In the genomic region with DNA sequence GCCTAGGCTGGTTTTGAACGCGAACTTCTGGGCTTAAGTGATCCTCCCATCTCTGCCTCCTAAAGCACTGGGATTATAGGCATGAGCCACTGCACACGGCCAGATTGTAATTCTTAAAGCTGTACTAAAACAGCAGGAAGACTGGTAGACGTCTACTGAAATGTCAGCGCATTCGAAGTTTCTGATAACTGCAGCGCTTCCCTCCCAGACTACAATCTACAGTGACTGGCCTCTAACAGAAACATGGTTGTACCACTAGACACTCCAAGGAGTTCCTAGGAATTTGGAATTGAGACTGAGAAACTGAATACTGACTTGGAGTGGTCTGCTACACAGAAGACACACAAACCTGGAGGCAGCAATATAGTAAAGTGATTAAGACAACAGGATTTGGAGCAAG, we compare ENCODE assay signal across 8 cellular contexts. TPM values are rescaled to one million over a fixed set of nuclear protein-coding genes. Genes with fewer than 3 reads are reported as not detected.
A peak's percentile ranks its signal among the peaks of the same experiment; 100 is the strongest.
DNase-seq lines count a peak whose midpoint lies in the region; ATAC-seq, FAIRE-seq and TF ChIP-seq lines count a peak whose summit lies in the region.

No MANE protein-coding gene starts in this region.

- ATAC-seq in Panc1: no peak
- ATAC-seq in HG03521 (IDR thresholded peaks at IDR 0.05; ENCODE audit: unreplicated experiment): no peak

- peaks cover 6% of the 10 kb centered on the region; the same call in 1 of the 2 replicates for H3F3A ChIP-seq in DOHH2 (ENCODE audit: control insufficient read depth, insufficient read depth)

- no peaks in the 10 kb centered on the region for H3K27me3 ChIP-seq in DOHH2 (ENCODE audit: control insufficient read depth, low read length)
- no peaks in the 10 kb centered on the region for H3K27me3 ChIP-seq in Panc1 (ENCODE audit: control insufficient read depth, insufficient read depth, low read length)
- H3K27me3 ChIP-seq in endothelial cell of umbilical vein (ENCODE audit: control insufficient read depth in 2 of 2, insufficient read depth in 2 of 2, low read length in 2 of 2): no peaks in the 10 kb centered on the region

- H3K4me2 ChIP-seq in DOHH2 (ENCODE audit: low read length) (peak overlapping the region; percentile 75), endothelial cell of umbilical vein (ENCODE audit: insufficient read depth, low read length) (peak overlapping the region; percentile 97)

- H3K27ac Mint-ChIP-seq in nephron progenitor cell: peak overlapping the region; percentile 100

- TF ChIP-seq CTCF in DOHH2 (IDR thresholded peaks at IDR 0.05; ENCODE audit: low read depth, low read length, poor library complexity, severe bottlenecking): no peak
- TF ChIP-seq CTCF in Panc1 (IDR thresholded peaks at IDR 0.05): no peak
- TF ChIP-seq CTCF in endothelial cell of umbilical vein (IDR thresholded peaks at IDR 0.05; ENCODE audit: extremely low read depth in 1 of 2, insufficient read depth in 1 of 2, low read depth in 1 of 2, low read length in 2 of 2): no peak
- TF ChIP-seq CTCF in nephron progenitor cell (IDR thresholded peaks at IDR 0.05): no peak

- peaks cover 25% of the 10 kb centered on the region for H3K4me1 Mint-ChIP-seq in nephron progenitor cell

- no peaks in the 10 kb centered on the region for H4K20me1 ChIP-seq in DOHH2 (ENCODE audit: control insufficient read depth, insufficient read depth, low read depth, low read length)
- H4K20me1 ChIP-seq in endothelial cell of umbilical vein (replicated peaks; ENCODE audit: control insufficient read depth, extremely low read depth, insufficient read depth, low read length): no peaks in the 10 kb centered on the region

- H3K4me3 Mint-ChIP-seq in nephron progenitor cell: peak overlapping the region; percentile 100

- dilution Hi-C loops in endothelial cell of umbilical vein (cut with MboI; ENCODE audit: extremely low pct_ligation_motif_present, low sequenced_read_pairs): no loop called here

- FAIRE-seq in endothelial cell of umbilical vein (lab: Jason Lieb, UNC): no peak

- peak overlapping the region; percentile 96 for H3K9ac ChIP-seq in endothelial cell of umbilical vein (replicated peaks; ENCODE audit: extremely low read depth, insufficient read depth, low read length)

- POLR2A ChIA-PET in Panc1 (lab: Charles Lee): no interaction called here
- POLR2A ChIA-PET in endothelial cell of umbilical vein (lab: Charles Lee): interaction anchor here (1.1 kb wide), 1 partner anchor 172 kb away, joined by 3 read pairs; no protein-coding TSS in a partner anchor

- H3K36me3 ChIP-seq in DOHH2 (ENCODE audit: control insufficient read depth, low read length): peaks cover 73% of the 10 kb centered on the region
- peaks cover 29% of the 10 kb centered on the region for H3K36me3 ChIP-seq in Panc1 (ENCODE audit: control insufficient read depth, insufficient read depth, low read length)
- H3K36me3 ChIP-seq in endothelial cell of umbilical vein (ENCODE audit: control insufficient read depth in 2 of 2, extremely low read depth in 1 of 2, insufficient read depth in 2 of 2, low read length in 2 of 2): peaks cover 2 to 5% of the 10 kb centered on the region in 2 experiments

- DNase-seq in Panc1 (ENCODE audit: low read depth, low spot score): no peak
- DNase-seq in endothelial cell of umbilical vein (ENCODE audit: low read depth, low spot score): no peak
- no peak for DNase-seq in nephron progenitor cell
- no peak for DNase-seq in activated gamma-delta T cell treated with Interleukin-2 at 50 U/mL for 16 hours
- DNase-seq in HuH-7.5 (ENCODE audit: low spot score): no peak
- no peak for DNase-seq in COLO829 (ENCODE audit: low spot score)

- peak overlapping the region; percentile 90 for H3K4me3 ChIP-seq in DOHH2 (ENCODE audit: low read length)
- H3K4me3 ChIP-seq in Panc1 (ENCODE audit: low read depth in 2 of 2, low read length in 2 of 2): peak overlapping the region; percentile 96 to 97
- H3K4me3 ChIP-seq in endothelial cell of umbilical vein (replicated peaks in 1 of 3; ENCODE audit: insufficient read depth in 1 of 3, low read depth in 1 of 3, low read length in 3 of 3): peak overlapping the region; percentile 41 to 94 (median 59)

- peaks cover 83% of the 10 kb centered on the region for H3K79me2 ChIP-seq in DOHH2 (ENCODE audit: control insufficient read depth, low read length)
- H3K79me2 ChIP-seq in endothelial cell of umbilical vein (ENCODE audit: control insufficient read depth, insufficient read depth, low read length): peaks cover 45% of the 10 kb centered on the region

- H3K9me3 ChIP-seq in DOHH2 (ENCODE audit: control insufficient read depth, insufficient read depth, low read length) (no peaks in the 10 kb centered on the region), Panc1 (ENCODE audit: control insufficient read depth, insufficient read depth, low read depth, low read length) (no peaks in the 10 kb centered on the region), endothelial cell of umbilical vein (replicated peaks; ENCODE audit: control insufficient read depth, insufficient read depth, low read length) (no peaks in the 10 kb centered on the region)

- in situ Hi-C loops in Panc1 (cut with HindIII; ENCODE audit: low pct_unique_long_range_greater_than_20kb, low sequenced_read_pairs): no loop called here

- H3K4me1 ChIP-seq in DOHH2 (ENCODE audit: control insufficient read depth, low read length) (peaks cover 38% of the 10 kb centered on the region), Panc1 (ENCODE audit: control insufficient read depth, insufficient read depth, low read length) (peaks cover 10% of the 10 kb centered on the region; the same call in 1 of the 2 replicates), endothelial cell of umbilical vein (ENCODE audit: control insufficient read depth, extremely low read depth, insufficient read depth, low read length) (peaks cover 20% of the 10 kb centered on the region)

- no peak for TF ChIP-seq POLR2A in endothelial cell of umbilical vein (IDR thresholded peaks at IDR 0.05; ENCODE audit: low read depth, low read length)

- H3K9me3 Mint-ChIP-seq in nephron progenitor cell: no peaks in the 10 kb centered on the region

- intact Hi-C loops in Panc1 (cut with micrococcal nuclease; ENCODE audit: unreplicated experiment): no loop called here
- intact Hi-C loops in endothelial cell of umbilical vein (cut with micrococcal nuclease): loop anchor here (1.0 to 10.0 kb wide), 7 partner anchors 31 to 556 kb away; a partner anchor contains a TSS

- H3K9me1 ChIP-seq in endothelial cell of umbilical vein (replicated peaks; ENCODE audit: control insufficient read depth, extremely low read depth, insufficient read depth, low read length): no peaks in the 10 kb centered on the region

- peaks cover 3% of the 10 kb centered on the region for H3K27me3 Mint-ChIP-seq in nephron progenitor cell (ENCODE audit: low read depth, poor library complexity)

- BruUV-seq in Panc1 (replicated peaks; lab: Mats Ljungman, UMichigan) (no TSS peak), endothelial cell of umbilical vein (replicated peaks; lab: Mats Ljungman, UMichigan) (no TSS peak)

- peaks cover 50% of the 10 kb centered on the region for H3K36me3 Mint-ChIP-seq in nephron progenitor cell (ENCODE audit: low read depth)

- peak overlapping the region; percentile 43 for H2AFZ ChIP-seq in endothelial cell of umbilical vein (ENCODE audit: low read depth, low read length)

- H3K9me2 ChIP-seq in DOHH2 (replicated peaks; ENCODE audit: control insufficient read depth, low read length): no peaks in the 10 kb centered on the region

- CTCF ChIA-PET in Panc1 (lab: Charles Lee) (interaction anchor here (0.7 kb wide), 1 partner anchor 72 kb away, joined by 4 read pairs; no protein-coding TSS in a partner anchor), endothelial cell of umbilical vein (lab: Charles Lee) (interaction anchor here (1.2 to 4.6 kb wide), 4 partner anchors 92 to 173 kb away, joined by 4 to 37 read pairs (median 18); a partner anchor contains a TSS)

- H3K27ac ChIP-seq in DOHH2 (ENCODE audit: low read depth, low read length) (peak overlapping the region; percentile 76; the same call in 1 of the 2 replicates), Panc1 (ENCODE audit: low read length) (peak overlapping the region; percentile 97), endothelial cell of umbilical vein (ENCODE audit: insufficient read depth, low read depth, low read length) (peak overlapping the region; percentile 88)

RNA-seq across cellular contexts. Expression of a gene that starts 1.0 kb away (rescaled TPM):
- total RNA-seq in Panc1 (2021; ENCODE audit: unreplicated experiment) (9.3 TPM), endothelial cell of umbilical vein (11.0 and 11.1 TPM in 2 replicates)
- polyA plus RNA-seq in Panc1 (2012; ENCODE audit: insufficient read length): 2.4 TPM
- 6.9 and 8.7 TPM in 2 replicates for polyA plus RNA-seq in endothelial cell of umbilical vein
- 9.5 and 9.7 TPM in 2 replicates for polyA plus RNA-seq in endothelial cell of umbilical vein (2011; cell fraction: cytosol; rRNA removed)
- polyA plus RNA-seq in endothelial cell of umbilical vein (2011; cell fraction: nucleus; rRNA removed): 13.3 and 16.7 TPM in 2 replicates
- polyA plus RNA-seq in endothelial cell of umbilical vein (2012): 5.5 and 7.9 TPM in 2 replicates
- 18.6 and 20.1 TPM in 2 replicates for polyA minus RNA-seq in endothelial cell of umbilical vein
- polyA minus RNA-seq in endothelial cell of umbilical vein (2011; cell fraction: cytosol; rRNA and poly(A)+ RNA removed): 4.5 TPM
- polyA minus RNA-seq in endothelial cell of umbilical vein (2011; cell fraction: nucleus; rRNA and poly(A)+ RNA removed): 20.1 and 27.2 TPM in 2 replicates

RNA-seq across cellular contexts. Expression of a gene that starts 1.2 kb away (rescaled TPM):
- total RNA-seq in Panc1 (2021; ENCODE audit: unreplicated experiment): 50.8 TPM
- polyA plus RNA-seq in Panc1 (2012; ENCODE audit: insufficient read length): 54.7 TPM
- 58.4 and 64.8 TPM in 2 replicates for total RNA-seq in endothelial cell of umbilical vein
- polyA plus RNA-seq in endothelial cell of umbilical vein: 14.0 and 22.2 TPM in 2 replicates
- 26.8 and 35.5 TPM in 2 replicates for polyA plus RNA-seq in endothelial cell of umbilical vein (2011; cell fraction: cytosol; rRNA removed)
- 14.8 and 20.3 TPM in 2 replicates for polyA plus RNA-seq in endothelial cell of umbilical vein (2011; cell fraction: nucleus; rRNA removed)
- polyA plus RNA-seq in endothelial cell of umbilical vein (2012): 34.4 and 65.6 TPM in 2 replicates
- 15.9 and 16.1 TPM in 2 replicates for polyA minus RNA-seq in endothelial cell of umbilical vein
- 25.2 TPM for polyA minus RNA-seq in endothelial cell of umbilical vein (2011; cell fraction: cytosol; rRNA and poly(A)+ RNA removed)
- polyA minus RNA-seq in endothelial cell of umbilical vein (2011; cell fraction: nucleus; rRNA and poly(A)+ RNA removed): 14.3 and 23.8 TPM in 2 replicates

RNA-seq across cellular contexts. Expression of a gene that starts 30.3 kb away (rescaled TPM):
- 8.3 TPM for total RNA-seq in Panc1 (2021; ENCODE audit: unreplicated experiment)
- polyA plus RNA-seq in Panc1 (2012; ENCODE audit: insufficient read length): 4.7 TPM
- 14.0 and 16.7 TPM in 2 replicates for total RNA-seq in endothelial cell of umbilical vein
- polyA plus RNA-seq in endothelial cell of umbilical vein: 4.4 and 5.5 TPM in 2 replicates
- polyA plus RNA-seq in endothelial cell of umbilical vein (2011; cell fraction: cytosol; rRNA removed): 6.2 and 7.4 TPM in 2 replicates
- polyA plus RNA-seq in endothelial cell of umbilical vein (2011; cell fraction: nucleus; rRNA removed): 7.4 and 7.9 TPM in 2 replicates
- polyA plus RNA-seq in endothelial cell of umbilical vein (2012): 15.7 and 16.9 TPM in 2 replicates
- polyA minus RNA-seq in endothelial cell of umbilical vein: 7.2 and 7.4 TPM in 2 replicates
- polyA minus RNA-seq in endothelial cell of umbilical vein (2011; cell fraction: cytosol; rRNA and poly(A)+ RNA removed): 1.7 TPM
- 8.0 and 9.5 TPM in 2 replicates for polyA minus RNA-seq in endothelial cell of umbilical vein (2011; cell fraction: nucleus; rRNA and poly(A)+ RNA removed)
